Comparison of ENCODE assay signal across 14 cellular contexts in genomic region chr1:182426442-182427430, GRCh38. TPM values are rescaled to one million over a fixed set of nuclear protein-coding genes. Genes with fewer than 3 reads are reported as not detected.
DNase-seq lines count a peak whose midpoint lies in the region; ATAC-seq and TF ChIP-seq lines count a peak whose summit lies in the region.
"Had no signal": no experiment of that assay in that cellular context is flagged by ENCODE, and none has a peak within 500 bp of the region (broad histone marks: within the 10 kb centered on the region; RNA-seq: fewer than 3 reads in every experiment).

No MANE protein-coding gene starts in this region.

- DNase-seq in GM12864 (ENCODE audit: low read depth): peak; percentile 80
- peak; percentile 37 for DNase-seq in GM19240 (ENCODE audit: insufficient read length, low spot score)
- no peak for DNase-seq in activated CD4-positive, CD25-positive, alpha-beta regulatory T cell treated with anti-CD3 and anti-CD28 coated beads, Interleukin-2, amount 50 U/mL, for 72 hours
- DNase-seq in body of pancreas: no peak
- no peak for DNase-seq in occipital lobe (lab: John Stamatoyannopoulos, UW)
- no peak for DNase-seq in adrenal gland
- DNase-seq: EL, NCI-H187, psoas muscle had no signal

- no peak overlapping the region for H3K4me3 ChIP-seq in GM12864 (ENCODE audit: low read depth, low read length)
- no peak overlapping the region for H3K4me3 ChIP-seq in body of pancreas
- no peak overlapping the region for H3K4me3 ChIP-seq in adrenal gland
- H3K4me3 ChIP-seq: psoas muscle had no signal

- H3K27me3 ChIP-seq in body of pancreas (no peaks in the 10 kb centered on the region), adrenal gland (peaks cover 5% of the 10 kb centered on the region)

- H3K9me3 ChIP-seq in body of pancreas (no peaks in the 10 kb centered on the region), adrenal gland (replicated peaks in 1 of 3) (no peaks in the 10 kb centered on the region)
- H3K9me3 ChIP-seq: psoas muscle had no signal

- intact Hi-C loops in body of pancreas (cut with DNase I): no loop called here
- intact Hi-C loops in adrenal gland (cut with DNase I): no loop called here

- no peaks in the 10 kb centered on the region for H3K4me1 ChIP-seq in body of pancreas
- H3K4me1 ChIP-seq in adrenal gland (replicated peaks in 1 of 2): no peaks in the 10 kb centered on the region
- H3K4me1 ChIP-seq: psoas muscle had no signal

- no peak overlapping the region for H3K27ac ChIP-seq in body of pancreas
- H3K27ac ChIP-seq in adrenal gland: no peak overlapping the region
- H3K27ac ChIP-seq: psoas muscle had no signal

- TF ChIP-seq POLR2A in body of pancreas (IDR thresholded peaks at IDR 0.05) (no peak), adrenal gland (IDR thresholded peaks at IDR 0.05) (no peak)

- WGBS in body of pancreas, 2 donors: 75 to 76% methylated on average over 7 of the region's 7 CpGs
- WGBS in adrenal gland, 4 donors: 75 to 83% (median 78%) methylated on average over 7 of the region's 7 CpGs

- no peaks in the 10 kb centered on the region for H3K36me3 ChIP-seq in body of pancreas (replicated peaks in 1 of 2; ENCODE audit: insufficient read depth in 1 of 2, low read depth in 2 of 2)
- no peaks in the 10 kb centered on the region for H3K36me3 ChIP-seq in adrenal gland (replicated peaks in 1 of 2)

- TF ChIP-seq CTCF in GM12864 (IDR thresholded peaks at IDR 0.05; ENCODE audit: low read depth, low read length, missing control alignments): no peak
- TF ChIP-seq CTCF in body of pancreas (IDR thresholded peaks at IDR 0.05): no peak
- TF ChIP-seq CTCF in adrenal gland (IDR thresholded peaks at IDR 0.05): no peak

- ATAC-seq in HG02642 (IDR thresholded peaks at IDR 0.05; ENCODE audit: poor library complexity, unreplicated experiment) (peak; percentile 68), HG03439 (IDR thresholded peaks at IDR 0.05; ENCODE audit: unreplicated experiment) (peak; percentile 62), body of pancreas (no peak)
- ATAC-seq: psoas muscle had no signal

RNA-seq across cellular contexts. Expression of gene RGSL1, which starts 23.2 kb away (rescaled TPM):
- total RNA-seq in body of pancreas (not detected), occipital lobe (not detected), adrenal gland (not detected)
- polyA plus RNA-seq in adrenal gland: not detected
- total RNA-seq: activated T-helper 2 cell treated with anti-CD3 and anti-CD28 coated beads, Interferon-gamma antibody, Interleukin-2, Interleukin-4, amounts not matched to agents 10 μg/mL and 5 μg/mL and 100 μg/mL, durations not matched to agents 14 hours and 24 hours and 36 hours; psoas muscle; RPMI7951 had no signal
- polyA plus RNA-seq: psoas muscle had no signal

RNA-seq across cellular contexts. Expression of gene TEDDM1, which starts 26.3 kb away (rescaled TPM):
- total RNA-seq in body of pancreas (not detected), occipital lobe (not detected), adrenal gland (not detected)
- polyA plus RNA-seq in adrenal gland: not detected
- total RNA-seq: activated T-helper 2 cell treated with anti-CD3 and anti-CD28 coated beads, Interferon-gamma antibody, Interleukin-2, Interleukin-4, amounts not matched to agents 10 μg/mL and 5 μg/mL and 100 μg/mL, durations not matched to agents 14 hours and 24 hours and 36 hours; liver; psoas muscle; RPMI7951 had no signal
- polyA plus RNA-seq: psoas muscle had no signal

RNA-seq across cellular contexts. Expression of gene GLUL, which starts 35.1 kb away (rescaled TPM):
- total RNA-seq in body of pancreas (1,000 to 10,000 TPM in 1 of 2 donors, 100 to 1,000 TPM in 1; 621 to 1,699 TPM), occipital lobe (264 TPM), adrenal gland (1,000 to 10,000 TPM in 1 of 8 donors, 100 to 1,000 TPM in 7; 342 to 1,048 (median 542) TPM)
- polyA plus RNA-seq in adrenal gland: 100 to 1,000 TPM; 153 to 217 (median 165) TPM

Comparison
In these comparisons a context has a peak if more than half of its experiments do, and no peak if none do; other contexts are left out.
1. DNase-seq: peak in GM12864 (single experiment) and GM19240 (single experiment); none in activated CD4-positive, CD25-positive, alpha-beta regulatory T cell treated with anti-CD3 and anti-CD28 coated beads, Interleukin-2, amount 50 U/mL, for 72 hours (single experiment), body of pancreas (0 of 4), occipital lobe (single experiment) and adrenal gland (0 of 7).